In genomic region chr3:18507333-18507732, GRCh38 we compare ENCODE assay signal across 21 cellular contexts.
"Had no signal": no experiment of that assay in that cellular context is flagged by ENCODE, and none has a peak within 500 bp of the region (broad histone marks: within the 10 kb centered on the region; RNA-seq: fewer than 3 reads in every experiment).

No MANE protein-coding gene starts in this region.

- DNase-seq: activated CD4-positive, alpha-beta memory T cell treated with anti-CD3 and anti-CD28 coated beads for 36 hours; activated CD4-positive, alpha-beta T cell treated with anti-CD3 and anti-CD28 coated beads, Interleukin-2, amount 10 ng/mL, durations not matched to agents 7 days and 5 days; activated CD4-positive, CD25-positive, alpha-beta regulatory T cell; activated CD8-positive, alpha-beta memory T cell treated with anti-CD3 and anti-CD28 coated beads for 24 hours; activated gamma-delta T cell treated with Interleukin-2 at 50 U/mL for 16 hours; activated naive CD4-positive, alpha-beta T cell treated with anti-CD3 and anti-CD28 coated beads, Interleukin-2, amount 10 ng/mL, durations not matched to agents 7 days and 5 days; activated naive CD8-positive, alpha-beta T cell treated with anti-CD3 and anti-CD28 coated beads for 36 hours; activated T-cell treated with anti-CD3 and anti-CD28 coated beads, Interleukin-2, amount 50 U/mL, for 4 hours; brain microvascular endothelial cell; NCI-H1105; NCI-H1436; NCI-H1694 treated with DMSO at 0.1 percent for 48 hours; NCI-H2029 treated with DMSO at 0.1 percent for 48 hours; NCI-H345; NCI-H510A treated with DMSO at 0.1 percent for 48 hours; NCI-H69; NK-92 treated with Interleukin-12 subunit alpha and Interleukin-12 subunit beta, amount 100 ng/mL, for 24 hours; SIG-M5; T-helper 2 cell; T1000 had no signal

- ATAC-seq: activated T-cell treated with anti-CD3 and anti-CD28 coated beads, Interleukin-2, amount 50 U/mL, for 4 hours had no signal

- H3K27ac ChIP-seq: brain microvascular endothelial cell, cardiac muscle cell had no signal

- H3K27me3 ChIP-seq: brain microvascular endothelial cell, cardiac muscle cell had no signal

- H3K36me3 ChIP-seq: brain microvascular endothelial cell, cardiac muscle cell had no signal

- H3K4me3 ChIP-seq: cardiac muscle cell had no signal
